ENCODE assay signal across 26 cellular contexts in the genomic region with DNA sequence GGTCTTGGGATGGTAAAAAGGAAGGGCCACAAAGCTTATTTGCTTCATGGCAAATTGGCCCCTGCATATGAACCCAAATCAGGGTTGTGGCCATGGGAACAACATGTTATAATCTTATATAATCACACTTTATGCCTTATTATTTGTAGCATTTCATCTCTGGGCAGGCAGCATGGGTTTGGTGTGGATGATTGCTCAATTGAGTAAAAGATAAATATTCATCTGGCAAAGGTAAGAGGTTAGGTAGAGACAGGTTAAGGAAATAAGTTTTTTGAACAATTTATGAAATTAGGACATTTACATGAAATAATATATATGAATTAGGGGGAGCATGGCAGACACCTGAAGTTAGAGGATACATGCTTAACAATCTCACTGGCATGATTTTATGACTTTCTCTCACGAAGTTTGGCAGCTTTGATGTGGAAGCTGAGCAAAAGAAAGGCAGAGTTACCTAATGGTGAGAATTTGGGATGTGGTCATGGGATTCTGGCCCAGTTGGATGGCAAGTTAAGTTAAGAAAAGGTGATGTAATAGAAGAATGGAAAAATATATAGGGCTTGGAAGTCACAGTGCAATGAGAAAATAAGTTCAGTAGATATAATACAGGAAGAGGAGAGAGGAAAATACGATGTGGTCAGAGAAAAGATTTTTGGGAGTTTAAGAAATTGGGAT.
"Had no signal": no experiment of that assay in that cellular context is flagged by ENCODE, and none has a peak within 500 bp of the region (broad histone marks: within the 10 kb centered on the region; RNA-seq: fewer than 3 reads in every experiment).

No MANE protein-coding gene starts in this region.

- H3K27ac ChIP-seq: left lung, lower lobe of right lung, pancreas, prostate gland, tibial nerve had no signal

- H3K27me3 ChIP-seq: left lung, pancreas, sigmoid colon, tibial nerve, uterus had no signal

- DNase-seq: hippocampal formation; kidney glomerular epithelial cell; left cardiac atrium; left lung; lower lobe of right lung; mammary epithelial cell; mesenchymal stem cell; naive thymus-derived CD8-positive, alpha-beta T cell; nucleus accumbens; pancreas; posterior cingulate gyrus; retina; right cardiac atrium; sigmoid colon; small intestine; stimulated activated CD4-positive, alpha-beta T cell treated with anti-CD3 and anti-CD28 coated beads, Interleukin-1b, Interleukin-23, amount 100 ng/mL, for 48 hours; stimulated activated CD4-positive, alpha-beta T cell treated with anti-CD3 and anti-CD28 coated beads, Interleukin-2, amount 100 ng/mL, for 48 hours; stimulated activated CD4-positive, alpha-beta T cell treated with anti-CD3 and anti-CD28 coated beads, Interleukin-4, amount 100 ng/mL, for 4 hours; stimulated activated CD8-positive, alpha-beta memory T cell treated with anti-CD3 and anti-CD28 coated beads, Interleukin-4, amount 100 ng/mL, for 48 hours; stimulated activated naive CD4-positive, alpha-beta T cell treated with Interleukin-2 at 50 U/mL for 16 hours; stimulated activated naive CD8-positive, alpha-beta T cell treated with anti-CD3 and anti-CD28 coated beads, Interleukin-15, amount 100 ng/mL, for 72 hours; substantia nigra; uterus had no signal

- H3K9me3 ChIP-seq: left lung, lower lobe of right lung, pancreas, prostate gland, sigmoid colon, tibial nerve, uterus had no signal

- H3K4me3 ChIP-seq: left lung, lower lobe of right lung, pancreas, prostate gland, sigmoid colon, tibial nerve, uterus had no signal

- H3K4me1 ChIP-seq: left lung, lower lobe of right lung, pancreas, prostate gland, uterus had no signal

- ATAC-seq: left cardiac atrium; left lung; lower lobe of right lung; naive thymus-derived CD8-positive, alpha-beta T cell; pancreas; right cardiac atrium; stimulated activated memory B cell treated with anti-CD40 and anti-IgM and Interleukin-4, amounts not matched to agents 10 μg/mL and 1 μg/mL and 100 μg/mL, for 72 hours; stimulated activated naive CD8-positive, alpha-beta T cell treated with anti-CD3 and anti-CD28 coated beads, Interleukin-15, amount 100 ng/mL, for 72 hours had no signal

- H3K36me3 ChIP-seq: left lung, lower lobe of right lung, pancreas, prostate gland, sigmoid colon, tibial nerve, uterus had no signal
